10 cellular contexts compared by ENCODE assay signal in genomic region chr6:7242835-7243187, GRCh38.
A peak's percentile ranks its signal among the peaks of the same experiment; 100 is the strongest.
DNase-seq lines count a peak whose midpoint lies in the region; ATAC-seq and TF ChIP-seq lines count a peak whose summit lies in the region.
"Had no signal": no experiment of that assay in that cellular context is flagged by ENCODE, and none has a peak within 500 bp of the region (broad histone marks: within the 10 kb centered on the region; RNA-seq: fewer than 3 reads in every experiment).

No MANE protein-coding gene starts in this region.

- H3K36me3 ChIP-seq in CD4-positive, CD25-positive, alpha-beta regulatory T cell (ENCODE audit: control insufficient read depth, insufficient read depth, low read length), result peaks cover 36% of the 10 kb centered on the region
- peaks cover 4% of the 10 kb centered on the region; the same call in 1 of the 2 replicates for H3K36me3 ChIP-seq in Panc1 (ENCODE audit: control insufficient read depth, insufficient read depth, low read length)
- H3K36me3 ChIP-seq in gastroesophageal sphincter, result peaks cover 0 to 60% of the 10 kb centered on the region in 2 donors
- H3K36me3 ChIP-seq in sigmoid colon, result peaks cover 8 to 51% (median 27%) of the 10 kb centered on the region in 4 donors

- TF ChIP-seq CTCF in Panc1 (IDR thresholded peaks at IDR 0.05), result no peak
- no peak for TF ChIP-seq CTCF in gastroesophageal sphincter (IDR thresholded peaks at IDR 0.05)
- no peak for TF ChIP-seq CTCF in sigmoid colon (IDR thresholded peaks at IDR 0.05)

- peaks cover 4% of the 10 kb centered on the region for H3K4me1 ChIP-seq in CD4-positive, CD25-positive, alpha-beta regulatory T cell (ENCODE audit: control insufficient read depth, insufficient read depth, low read length, poor library complexity, severe bottlenecking)
- H3K4me1 ChIP-seq in Panc1 (ENCODE audit: control insufficient read depth, insufficient read depth, low read length), result peaks cover 13% of the 10 kb centered on the region
- peaks cover 0 to 19% (median 0%) of the 10 kb centered on the region in 3 donors for H3K4me1 ChIP-seq in gastroesophageal sphincter
- peaks cover 0 to 26% (median 6%) of the 10 kb centered on the region in 4 donors for H3K4me1 ChIP-seq in sigmoid colon

- no TSS peak for BruUV-seq in Panc1 (replicated peaks; lab: Mats Ljungman, UMichigan)

- H3K27ac Mint-ChIP-seq in CD4-positive, CD25-positive, alpha-beta regulatory T cell, result peak overlapping the region; percentile 59 to 74 (median 71)
- H3K27ac Mint-ChIP-seq in activated T-cell treated with anti-CD3 and anti-CD28 coated beads, Interleukin-2, amount 50 U/mL, for 24 hours, result no peak overlapping the region
- H3K27ac Mint-ChIP-seq: T-helper 1 cell treated with Interleukin-12 subunit alpha and Interleukin-12 subunit beta and Interleukin-4 antibody, amounts not matched to agents 30 μg/mL and 1 μg/mL, for 36 hours had no signal

- no peaks in the 10 kb centered on the region for H3K9me3 ChIP-seq in CD4-positive, CD25-positive, alpha-beta regulatory T cell (ENCODE audit: control insufficient read depth in 2 of 2, low read length in 2 of 2)
- H3K9me3 ChIP-seq in Panc1 (ENCODE audit: control insufficient read depth, insufficient read depth, low read depth, low read length) (no peaks in the 10 kb centered on the region), gastroesophageal sphincter (no peaks in the 10 kb centered on the region), sigmoid colon (no peaks in the 10 kb centered on the region)

- H3K36me3 Mint-ChIP-seq in CD4-positive, CD25-positive, alpha-beta regulatory T cell, result peaks cover 21% of the 10 kb centered on the region
- peaks cover 64% of the 10 kb centered on the region for H3K36me3 Mint-ChIP-seq in activated T-cell treated with anti-CD3 and anti-CD28 coated beads, Interleukin-2, amount 50 U/mL, for 24 hours (ENCODE audit: low read depth)

- H3K4me3 ChIP-seq in CD4-positive, CD25-positive, alpha-beta regulatory T cell (ENCODE audit: low read depth, low read length), result no peak overlapping the region
- H3K4me3 ChIP-seq in Panc1 (ENCODE audit: low read depth in 2 of 2, low read length in 2 of 2), result no peak overlapping the region
- no peak overlapping the region for H3K4me3 ChIP-seq in gastroesophageal sphincter
- H3K4me3 ChIP-seq in sigmoid colon, result no peak overlapping the region

- intact Hi-C loops in Panc1 (cut with micrococcal nuclease; ENCODE audit: unreplicated experiment) (loop anchor here (5.0 kb wide), 2 partner anchors 131 to 566 kb away; no protein-coding TSS in a partner anchor), sigmoid colon (cut with DNase I) (loop anchor here (1.0 to 5.0 kb wide), 4 partner anchors 136 to 566 kb away; partner anchors contain the start of gene RREB1)

- TF ChIP-seq EP300 in gastroesophageal sphincter (IDR thresholded peaks at IDR 0.05) (no peak), sigmoid colon (IDR thresholded peaks at IDR 0.05) (no peak)

- no peaks in the 10 kb centered on the region for H3K9me3 Mint-ChIP-seq in CD4-positive, CD25-positive, alpha-beta regulatory T cell
- no peaks in the 10 kb centered on the region for H3K9me3 Mint-ChIP-seq in activated T-cell treated with anti-CD3 and anti-CD28 coated beads, Interleukin-2, amount 50 U/mL, for 24 hours
- H3K9me3 Mint-ChIP-seq: T-helper 1 cell treated with Interleukin-12 subunit alpha and Interleukin-12 subunit beta and Interleukin-4 antibody, amounts not matched to agents 30 μg/mL and 1 μg/mL, for 36 hours had no signal

- peaks cover 6 to 13% (median 11%) of the 10 kb centered on the region in 4 donors for H3K4me1 Mint-ChIP-seq in CD4-positive, CD25-positive, alpha-beta regulatory T cell
- peaks cover 23% of the 10 kb centered on the region for H3K4me1 Mint-ChIP-seq in activated T-cell treated with anti-CD3 and anti-CD28 coated beads, Interleukin-2, amount 50 U/mL, for 24 hours (ENCODE audit: low read depth)

- no peak for TF ChIP-seq POLR2A in gastroesophageal sphincter (IDR thresholded peaks at IDR 0.05)
- no peak for TF ChIP-seq POLR2A in sigmoid colon (IDR thresholded peaks at IDR 0.05)

- POLR2A ChIA-PET in Panc1 (lab: Charles Lee), result no interaction called here

- no peaks in the 10 kb centered on the region for H3K27me3 Mint-ChIP-seq in CD4-positive, CD25-positive, alpha-beta regulatory T cell
- H3K27me3 Mint-ChIP-seq in activated T-cell treated with anti-CD3 and anti-CD28 coated beads, Interleukin-2, amount 50 U/mL, for 24 hours, result no peaks in the 10 kb centered on the region

- H3K27ac ChIP-seq in CD4-positive, CD25-positive, alpha-beta regulatory T cell (ENCODE audit: insufficient read depth, low read length, poor library complexity, severe bottlenecking), result no peak overlapping the region
- H3K27ac ChIP-seq in Panc1 (ENCODE audit: low read length) (peak overlapping the region; percentile 7; the same call in 1 of the 2 replicates), gastroesophageal sphincter (peak overlapping the region in 3 of 4 donors; percentile 9 to 57 (median 40)), sigmoid colon (peak overlapping the region in 3 of 4 donors; percentile 36 to 47 (median 44))

- CTCF ChIA-PET in Panc1 (lab: Charles Lee), result interaction anchor here (0.5 kb wide), 1 partner anchor 381 kb away, joined by 7 read pairs; no protein-coding TSS in a partner anchor

- ATAC-seq in CD4-positive, CD25-positive, alpha-beta regulatory T cell (ENCODE audit: low read depth in 2 of 2), result no peak
- ATAC-seq in Panc1 (peak; percentile 14; the same call in 1 of the 2 replicates), gastroesophageal sphincter (no peak)

- no peak for DNase-seq in CD4-positive, CD25-positive, alpha-beta regulatory T cell
- no peak for DNase-seq in Panc1 (ENCODE audit: low read depth, low spot score)
- DNase-seq in sigmoid colon, result no peak
- DNase-seq in germinal center (ENCODE audit: low spot score), result no peak
- no peak for DNase-seq in NCI-H524 treated with DMSO at 0.1 percent for 48 hours (lab: John Stamatoyannopoulos, UW)
- DNase-seq in DMS114 treated with DMSO at 0.1 percent for 48 hours (lab: John Stamatoyannopoulos, UW; ENCODE audit: unreplicated experiment), result no peak
- DNase-seq in activated T-cell treated with anti-CD3 and anti-CD28 coated beads, Interleukin-2, amount 50 U/mL, for 24 hours, result no peak
- DNase-seq: occipital lobe had no signal

- WGBS in gastroesophageal sphincter (ENCODE audit: low coverage in 1 of 2), 2 donors, result 83% methylated on average over 4 of the region's 4 CpGs; no CpG with 5 or more reads in 1 of the 2 donors
- WGBS in sigmoid colon, 2 donors, result 57 to 70% methylated on average over 4 of the region's 4 CpGs

- in situ Hi-C loops in Panc1 (cut with HindIII; ENCODE audit: low pct_unique_long_range_greater_than_20kb, low sequenced_read_pairs), result no loop called here

- no peaks in the 10 kb centered on the region for H3K27me3 ChIP-seq in CD4-positive, CD25-positive, alpha-beta regulatory T cell (ENCODE audit: control insufficient read depth, insufficient read depth, low read length)
- H3K27me3 ChIP-seq in Panc1 (ENCODE audit: control insufficient read depth, insufficient read depth, low read length), result no peaks in the 10 kb centered on the region
- no peaks in the 10 kb centered on the region for H3K27me3 ChIP-seq in gastroesophageal sphincter
- H3K27me3 ChIP-seq in sigmoid colon, result no peaks in the 10 kb centered on the region

- no peak overlapping the region for H3K4me3 Mint-ChIP-seq in CD4-positive, CD25-positive, alpha-beta regulatory T cell
- H3K4me3 Mint-ChIP-seq in activated T-cell treated with anti-CD3 and anti-CD28 coated beads, Interleukin-2, amount 50 U/mL, for 24 hours, result no peak overlapping the region
- H3K4me3 Mint-ChIP-seq: T-helper 1 cell treated with Interleukin-12 subunit alpha and Interleukin-12 subunit beta and Interleukin-4 antibody, amounts not matched to agents 30 μg/mL and 1 μg/mL, for 36 hours had no signal
